Comparison of ENCODE assay signal across 10 cellular contexts in the genomic region with DNA sequence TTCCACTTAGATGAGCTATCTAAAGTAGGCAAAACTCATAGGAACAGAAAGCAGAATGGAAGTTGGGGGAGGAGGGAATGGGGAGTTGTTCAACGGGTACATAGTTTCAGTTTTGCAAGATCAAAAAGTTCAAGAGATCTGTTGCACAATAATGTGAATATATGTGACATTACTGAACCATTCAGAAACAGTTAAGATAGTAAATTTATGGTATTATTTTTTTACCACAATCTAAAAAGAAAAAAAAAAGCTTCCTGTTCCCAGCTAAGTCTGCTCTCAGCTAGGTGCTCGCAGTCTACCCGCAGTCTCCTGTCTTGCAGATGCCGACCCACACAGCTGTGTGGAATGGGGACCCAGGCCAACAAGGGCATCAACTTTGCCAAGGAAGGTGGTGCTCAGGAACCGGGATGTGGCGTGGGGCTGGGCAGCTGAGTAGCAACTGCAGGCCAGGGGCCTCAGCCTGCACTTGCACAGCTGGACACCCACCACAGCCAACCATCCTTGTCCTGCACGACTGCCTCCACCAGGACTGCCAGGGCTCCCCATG. TPM values are rescaled to one million over a fixed set of nuclear protein-coding genes. Genes with fewer than 3 reads are reported as not detected.
DNase-seq lines count a peak whose midpoint lies in the region; ATAC-seq, FAIRE-seq and TF ChIP-seq lines count a peak whose summit lies in the region.
"Had no signal": no experiment of that assay in that cellular context is flagged by ENCODE, and none has a peak within 500 bp of the region (broad histone marks: within the 10 kb centered on the region; RNA-seq: fewer than 3 reads in every experiment).

No MANE protein-coding gene starts in this region.

- no peaks in the 10 kb centered on the region for H3K36me3 Mint-ChIP-seq in activated naive CD8-positive, alpha-beta T cell

- no peak for TF ChIP-seq CTCF in right lobe of liver (IDR thresholded peaks at IDR 0.05)

- DNase-seq in CD1c-positive myeloid dendritic cell (ENCODE audit: extremely low spot score) (peak; percentile 49), LHCN-M2 (ENCODE audit: low read depth) (peak; percentile 15), right lobe of liver (peak in 2 of 3 donors; percentile 55 to 56), RCC 7860 (ENCODE audit: low spot score) (no peak), G401 (ENCODE audit: low spot score) (no peak)
- DNase-seq: NCI-H1417 treated with DMSO at 0.1 percent for 48 hours, tibial artery had no signal

- H3K27ac Mint-ChIP-seq in activated naive CD8-positive, alpha-beta T cell, result peak overlapping the region; percentile 12

- intact Hi-C loops in right lobe of liver (cut with DNase I), result no loop called here

- FAIRE-seq in RCC 7860 (lab: Jason Lieb, UNC), result no peak

- H3K4me1 ChIP-seq in right lobe of liver, result peaks cover 0 to 52% (median 18%) of the 10 kb centered on the region in 4 donors
- H3K4me1 ChIP-seq: tibial artery had no signal

- TF ChIP-seq POLR2A in right lobe of liver (IDR thresholded peaks at IDR 0.05), result no peak

- no peaks in the 10 kb centered on the region for H3K27me3 Mint-ChIP-seq in activated naive CD8-positive, alpha-beta T cell

- 25% methylated on average over 4 of the region's 7 CpGs for WGBS in right lobe of liver (ENCODE audit: insufficient coverage, low coverage, low lambda C conversion rate, missing lambda C conversion rate)

- H3K4me1 Mint-ChIP-seq in activated naive CD8-positive, alpha-beta T cell (ENCODE audit: low read depth), result peaks cover 25% of the 10 kb centered on the region

- no peaks in the 10 kb centered on the region for H3K36me3 ChIP-seq in right lobe of liver
- H3K36me3 ChIP-seq: tibial artery had no signal

- H3K27me3 ChIP-seq in right lobe of liver, result no peaks in the 10 kb centered on the region
- H3K27me3 ChIP-seq: tibial artery had no signal

- in situ Hi-C loops in G401 (cut with HindIII; ENCODE audit: low sequenced_read_pairs), result no loop called here

- H3K9me3 Mint-ChIP-seq in activated naive CD8-positive, alpha-beta T cell (ENCODE audit: low read depth), result no peaks in the 10 kb centered on the region

- no peaks in the 10 kb centered on the region for H3K9me3 ChIP-seq in right lobe of liver
- H3K9me3 ChIP-seq: tibial artery had no signal

- peak overlapping the region in 1 of 3 donors; percentile 33 for H3K4me3 ChIP-seq in right lobe of liver
- H3K4me3 ChIP-seq: tibial artery had no signal

- peak overlapping the region in 2 of 3 donors; percentile 57 to 71 for H3K27ac ChIP-seq in right lobe of liver
- H3K27ac ChIP-seq: tibial artery had no signal

- ATAC-seq in right lobe of liver, result peak; percentile 64 to 79 (median 68)
- ATAC-seq in GM18517 (IDR thresholded peaks at IDR 0.05; ENCODE audit: unreplicated experiment), result no peak
- no peak for ATAC-seq in HG03025 (IDR thresholded peaks at IDR 0.05; ENCODE audit: low FRiP score, unreplicated experiment)

- H3K4me3 Mint-ChIP-seq in activated naive CD8-positive, alpha-beta T cell, result peak overlapping the region; percentile 31

RNA-seq across cellular contexts. Expression of a gene that starts 15.3 kb away (rescaled TPM):
- total RNA-seq in LHCN-M2 (2014; rRNA removed) (49.4 and 50.0 TPM in 2 replicates), right lobe of liver (10 to 100 TPM; 41.8 to 78.5 (median 48.9) TPM)
- 16.7 TPM for polyA plus RNA-seq in LHCN-M2 (2012)
- total RNA-seq in G401 (2014; rRNA removed; shearing (Covaris generic)), result 13.2 and 25.8 TPM in 2 replicates

Comparison
In these comparisons a context has a peak if more than half of its experiments do, and no peak if none do; other contexts are left out.
1. DNase-seq: peak in CD1c-positive myeloid dendritic cell (single experiment), LHCN-M2 (single experiment) and right lobe of liver (2 of 3); none in RCC 7860 (single experiment) and G401 (single experiment).
2. ATAC-seq: peak in right lobe of liver (4 of 4); none in GM18517 (single experiment) and HG03025 (single experiment).